8 cellular contexts compared by ENCODE assay signal in the genomic region with DNA sequence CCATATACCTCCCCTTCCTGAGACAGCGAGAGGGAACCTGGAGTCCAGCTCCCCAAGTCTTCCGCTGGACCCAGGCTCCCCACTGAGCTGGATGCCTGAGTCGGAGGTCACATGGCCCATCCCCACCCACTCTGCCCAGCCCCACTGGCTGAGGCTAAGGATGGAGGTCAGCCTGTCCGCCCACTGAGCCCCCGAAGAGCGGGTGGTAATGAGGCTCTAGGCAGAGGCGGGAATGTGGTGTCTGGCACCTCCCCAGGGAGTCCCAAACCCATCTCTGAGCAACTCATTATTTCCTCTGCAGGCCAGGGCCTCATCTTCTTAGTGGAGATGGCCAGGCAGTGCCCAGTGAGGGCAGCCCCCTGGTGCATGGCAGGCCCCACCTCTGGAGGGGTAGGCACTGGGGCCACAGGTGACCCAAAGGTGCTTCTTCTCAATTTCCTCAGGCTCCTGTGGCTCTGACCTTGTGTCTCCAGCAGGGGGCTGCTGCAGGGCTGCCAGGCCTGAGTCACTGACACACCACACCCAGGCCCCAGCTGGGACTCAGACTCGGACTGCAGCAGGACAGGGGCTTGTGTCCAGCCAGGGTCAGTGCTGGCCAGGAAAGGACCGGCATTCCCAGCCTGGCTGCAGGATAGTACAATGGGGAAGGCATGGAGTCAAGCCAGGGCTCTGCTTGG. TPM values are rescaled to one million over a fixed set of nuclear protein-coding genes. Genes with fewer than 3 reads are reported as not detected.
DNase-seq lines count a peak whose midpoint lies in the region; ATAC-seq, FAIRE-seq and TF ChIP-seq lines count a peak whose summit lies in the region.

No MANE protein-coding gene starts in this region.

- peak; percentile 59 for TF ChIP-seq CTCF in A549 (IDR thresholded peaks at IDR 0.05)
- TF ChIP-seq CTCF in NB4 (IDR thresholded peaks at IDR 0.05; ENCODE audit: low read depth, low read length), result peak; percentile 87
- peak; percentile 61 for TF ChIP-seq CTCF in endothelial cell (IDR thresholded peaks at IDR 0.05; ENCODE audit: unreplicated experiment)
- TF ChIP-seq CTCF in natural killer cell (IDR thresholded peaks at IDR 0.05), result no peak
- TF ChIP-seq CTCF in type B pancreatic cell (conservative IDR thresholded peaks at IDR 0.05), result peak; percentile 72

- H3K4me3 Mint-ChIP-seq in endothelial cell (ENCODE audit: unreplicated experiment) (no peak overlapping the region), natural killer cell (no peak overlapping the region), type B pancreatic cell (no peak overlapping the region)

- intact Hi-C loops in natural killer cell (cut with micrococcal nuclease), result loop anchor here (5.0 kb wide), 1 partner anchor 493 kb away; no protein-coding TSS in a partner anchor

- no peak overlapping the region for H3K4me2 ChIP-seq in A549

- peak; percentile 76 to 97 for DNase-seq in A549 (ENCODE audit: low read depth in 1 of 2, low spot score in 1 of 2)
- peak; percentile 84 for DNase-seq in GM12892 (ENCODE audit: insufficient read length)
- peak; percentile 64 for DNase-seq in NB4 (ENCODE audit: low read depth)
- peak; percentile 26 for DNase-seq in activated CD4-positive, alpha-beta T cell treated with anti-CD3 and anti-CD28 coated beads, Interleukin-2, amount 50 U/mL, for 1 hour
- DNase-seq in endothelial cell (ENCODE audit: low spot score), result peak; percentile 63
- peak; percentile 23 for DNase-seq in natural killer cell
- DNase-seq in type B pancreatic cell (ENCODE audit: extremely low spot score, unreplicated experiment), result no peak
- no peak for DNase-seq in occipital lobe (lab: John Stamatoyannopoulos, UW)

- peak; percentile 81 to 93 for ATAC-seq in A549
- peak; percentile 42 to 52 (median 51) for ATAC-seq in natural killer cell

- H3K4me1 ChIP-seq in A549, result peaks cover 9% of the 10 kb centered on the region; the same call in 2 of the 3 replicates

- TF ChIP-seq RAD21 in A549 (conservative IDR thresholded peaks at IDR 0.05 in 1 of 2, IDR thresholded peaks at IDR 0.05 in 1 of 2), result peak; percentile 48 to 50

- H3K27ac Mint-ChIP-seq in endothelial cell (ENCODE audit: unreplicated experiment), result no peak overlapping the region
- H3K27ac Mint-ChIP-seq in natural killer cell, result peak overlapping the region in 1 of 2 donors; percentile 61
- no peak overlapping the region for H3K27ac Mint-ChIP-seq in type B pancreatic cell

- FAIRE-seq in A549 (lab: Jason Lieb, UNC) (no peak), GM12892 (lab: Jason Lieb, UNC) (peak; percentile 17)

- TF ChIP-seq POLR2A in A549 (IDR thresholded peaks at IDR 0.05; ENCODE audit: low read length) (no peak), GM12892 (IDR thresholded peaks at IDR 0.05; ENCODE audit: low read depth, low read length) (no peak), NB4 (IDR thresholded peaks at IDR 0.05; ENCODE audit: extremely low read depth, insufficient read length) (no peak)

- peaks cover 21% of the 10 kb centered on the region for H3K36me3 Mint-ChIP-seq in endothelial cell (ENCODE audit: low read depth, unreplicated experiment)
- no peaks in the 10 kb centered on the region for H3K36me3 Mint-ChIP-seq in natural killer cell
- H3K36me3 Mint-ChIP-seq in type B pancreatic cell, result no peaks in the 10 kb centered on the region

- H3K9me3 Mint-ChIP-seq in endothelial cell (ENCODE audit: unreplicated experiment) (no peaks in the 10 kb centered on the region), natural killer cell (no peaks in the 10 kb centered on the region), type B pancreatic cell (no peaks in the 10 kb centered on the region)

- TF ChIP-seq EP300 in A549 (IDR thresholded peaks at IDR 0.05), result no peak

- 34% methylated on average over 9 of the region's 9 CpGs for WGBS in A549 (ENCODE audit: missing lambda C conversion rate)

- no peak overlapping the region for H3K4me3 ChIP-seq in A549
- H3K4me3 ChIP-seq in NB4 (ENCODE audit: low read depth, low read length), result no peak overlapping the region

- H3K9me3 ChIP-seq in A549, result no peaks in the 10 kb centered on the region

- CTCF ChIA-PET in A549 (lab: Yijun Ruan, JAX), result interaction anchor here (0.6 to 12.5 kb wide), 67 partner anchors 8 to 1425 kb away, joined by 3 to 293 read pairs (median 4); a partner anchor contains a TSS

- POLR2A ChIA-PET in A549 (lab: Yijun Ruan, JAX), result no interaction called here

- peaks cover 18% of the 10 kb centered on the region for H3K4me1 Mint-ChIP-seq in endothelial cell (ENCODE audit: unreplicated experiment)
- H3K4me1 Mint-ChIP-seq in natural killer cell, result peaks cover 20 to 39% of the 10 kb centered on the region in 2 donors
- peaks cover 9% of the 10 kb centered on the region for H3K4me1 Mint-ChIP-seq in type B pancreatic cell (ENCODE audit: unreplicated experiment)

- peaks cover 8% of the 10 kb centered on the region for H3K27me3 Mint-ChIP-seq in endothelial cell (ENCODE audit: unreplicated experiment)
- H3K27me3 Mint-ChIP-seq in natural killer cell (ENCODE audit: low read depth in 2 of 2), result no peaks in the 10 kb centered on the region
- H3K27me3 Mint-ChIP-seq in type B pancreatic cell, result peaks cover 12% of the 10 kb centered on the region

- 0 out of 6 replicates have a peak overlapping the region, but pooled peaks of 1 of the 2 experiments have one; percentile 11 for H3K27ac ChIP-seq in A549

TF ChIP-seq in A549, 52 proteins besides CTCF, POLR2A, EP300 and RAD21:
- TF ChIP-seq CBX2 (IDR thresholded peaks at IDR 0.05; ENCODE audit: borderline replicate concordance, low read depth), result no peak
- TF ChIP-seq, protein P1, sequence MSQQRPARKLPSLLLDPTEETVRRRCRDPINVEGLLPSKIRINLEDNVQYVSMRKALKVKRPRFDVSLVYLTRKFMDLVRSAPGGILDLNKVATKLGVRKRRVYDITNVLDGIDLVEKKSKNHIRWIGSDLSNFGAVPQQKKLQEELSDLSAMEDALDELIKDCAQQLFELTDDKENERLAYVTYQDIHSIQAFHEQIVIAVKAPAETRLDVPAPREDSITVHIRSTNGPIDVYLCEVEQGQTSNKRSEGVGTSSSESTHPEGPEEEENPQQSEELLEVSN (IDR thresholded peaks at IDR 0.05; ENCODE audit: borderline replicate concordance, low read depth), result no peak
- no peak for TF ChIP-seq RCOR1 (IDR thresholded peaks at IDR 0.05; ENCODE audit: low read depth, low read length)
- TF ChIP-seq KDM5A (IDR thresholded peaks at IDR 0.05), result no peak
- TF ChIP-seq FOSL2 (IDR thresholded peaks at IDR 0.05), result no peak
- peak; percentile 77 for TF ChIP-seq FOSL2 (CRISPR knock-in tag; IDR thresholded peaks at IDR 0.05)
- TF ChIP-seq POLR2AphosphoS2 (conservative IDR thresholded peaks at IDR 0.05; ENCODE audit: low read length), result no peak
- TF ChIP-seq, protein P2, sequence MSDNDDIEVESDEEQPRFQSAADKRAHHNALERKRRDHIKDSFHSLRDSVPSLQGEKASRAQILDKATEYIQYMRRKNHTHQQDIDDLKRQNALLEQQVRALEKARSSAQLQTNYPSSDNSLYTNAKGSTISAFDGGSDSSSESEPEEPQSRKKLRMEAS (IDR thresholded peaks at IDR 0.05), result 0 out of 2 replicates have a peak, but pooled peaks have one; percentile 30
- TF ChIP-seq, protein P3, sequence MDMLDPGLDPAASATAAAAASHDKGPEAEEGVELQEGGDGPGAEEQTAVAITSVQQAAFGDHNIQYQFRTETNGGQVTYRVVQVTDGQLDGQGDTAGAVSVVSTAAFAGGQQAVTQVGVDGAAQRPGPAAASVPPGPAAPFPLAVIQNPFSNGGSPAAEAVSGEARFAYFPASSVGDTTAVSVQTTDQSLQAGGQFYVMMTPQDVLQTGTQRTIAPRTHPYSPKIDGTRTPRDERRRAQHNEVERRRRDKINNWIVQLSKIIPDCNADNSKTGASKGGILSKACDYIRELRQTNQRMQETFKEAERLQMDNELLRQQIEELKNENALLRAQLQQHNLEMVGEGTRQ (IDR thresholded peaks at IDR 0.05), result no peak
- no peak for TF ChIP-seq JUN (IDR thresholded peaks at IDR 0.05)
- TF ChIP-seq ESRRA (IDR thresholded peaks at IDR 0.05; ENCODE audit: borderline replicate concordance, low read length), result no peak
- TF ChIP-seq SMC3 (IDR thresholded peaks at IDR 0.05), result peak; percentile 63
- TF ChIP-seq, protein P4, sequence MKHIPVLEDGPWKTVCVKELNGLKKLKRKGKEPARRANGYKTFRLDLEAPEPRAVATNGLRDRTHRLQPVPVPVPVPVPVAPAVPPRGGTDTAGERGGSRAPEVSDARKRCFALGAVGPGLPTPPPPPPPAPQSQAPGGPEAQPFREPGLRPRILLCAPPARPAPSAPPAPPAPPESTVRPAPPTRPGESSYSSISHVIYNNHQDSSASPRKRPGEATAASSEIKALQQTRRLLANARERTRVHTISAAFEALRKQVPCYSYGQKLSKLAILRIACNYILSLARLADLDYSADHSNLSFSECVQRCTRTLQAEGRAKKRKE (CRISPR knock-in tag; IDR thresholded peaks at IDR 0.05; ENCODE audit: low read depth), result no peak

RNA-seq across cellular contexts. Expression of a gene that starts 10.2 kb away (rescaled TPM):
- polyA plus RNA-seq in A549 (2011; rRNA removed), result 1.5 and 1.9 TPM in 2 replicates
- polyA plus RNA-seq in A549 (2012; cell fraction: cytosol; rRNA removed), result 0.37 and 0.54 TPM in 2 replicates
- 1.6 and 2.1 TPM in 2 replicates for polyA plus RNA-seq in A549 (2012; cell fraction: nucleus; rRNA removed)
- 0.62 to 1.4 TPM (median 0.94 TPM) in 3 replicates for polyA plus RNA-seq in A549 (2017; fragmentation: RNase III; extraction: RNeasy Plus Mini Kit Qiagen cat#74134 plus additional on column Dnase treatment)
- polyA minus RNA-seq in A549 (2011; rRNA and poly(A)+ RNA removed), result 1.7 and 2.2 TPM in 2 replicates
- 1.7 TPM for polyA plus RNA-seq in GM12892 (2012; ENCODE audit: missing spikeins)
- 65.9 TPM for total RNA-seq in endothelial cell (ENCODE audit: unreplicated experiment)
- 10 to 100 TPM in 1 of 3 donors, 1 to 10 TPM in 2; 8.7 to 11.9 (median 9.0) TPM for total RNA-seq in natural killer cell
- 2.8 and 3.8 TPM in 2 replicates for total RNA-seq in type B pancreatic cell (ENCODE audit: low replicate concordance)
- total RNA-seq in occipital lobe, result 78.3 TPM

Comparison
In these comparisons a context has a peak if more than half of its experiments do, and no peak if none do; other contexts are left out.
1. DNase-seq: peak in A549 (2 of 2), GM12892 (single experiment), NB4 (single experiment), activated CD4-positive, alpha-beta T cell treated with anti-CD3 and anti-CD28 coated beads, Interleukin-2, amount 50 U/mL, for 1 hour (single experiment), endothelial cell (single experiment) and natural killer cell (single experiment); none in type B pancreatic cell (single experiment) and occipital lobe (single experiment).